ENCODE assay signal across 13 cellular contexts in the genomic region with DNA sequence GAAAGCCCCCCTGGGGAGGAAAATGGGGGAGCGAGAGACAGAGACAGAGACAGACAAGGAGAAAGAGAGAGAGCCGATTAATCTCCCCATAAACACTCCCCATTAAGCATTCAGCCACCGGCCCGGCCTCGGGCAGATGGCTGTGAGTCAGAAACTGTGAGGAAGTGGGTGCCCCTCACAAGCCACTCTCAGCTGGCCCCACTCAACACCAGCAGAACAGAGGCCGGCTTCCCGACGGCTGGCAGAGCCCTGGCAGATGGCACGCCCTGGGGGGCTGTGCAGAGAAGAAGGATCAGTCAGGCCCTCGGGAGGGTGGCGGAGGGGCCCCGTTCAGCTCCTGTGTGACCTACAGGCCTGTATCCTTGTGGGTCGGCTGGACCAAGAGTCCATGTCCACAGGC. TPM values are rescaled to one million over a fixed set of nuclear protein-coding genes. Genes with fewer than 3 reads are reported as not detected.
DNase-seq lines count a peak whose midpoint lies in the region; ATAC-seq and TF ChIP-seq lines count a peak whose summit lies in the region.
"Had no signal": no experiment of that assay in that cellular context is flagged by ENCODE, and none has a peak within 500 bp of the region (broad histone marks: within the 10 kb centered on the region; RNA-seq: fewer than 3 reads in every experiment).

No MANE protein-coding gene starts in this region.

- H3K9me3 ChIP-seq in BLaER1 treated with 17β-estradiol and CSF1 and Interleukin-3, amounts not matched to agents 10 nM and 100 nM (replicated peaks in 1 of 11) = no peaks in the 10 kb centered on the region

- H3K4me1 Mint-ChIP-seq in neural crest cell = peaks cover 4% of the 10 kb centered on the region
- H3K4me1 Mint-ChIP-seq: stimulated activated effector memory CD8-positive, alpha-beta T cell treated with anti-CD3 and anti-CD28 coated beads, Interleukin-12 subunit alpha, Interleukin-12 subunit beta, amount 100 ng/mL, for 72 hours had no signal

- no peak overlapping the region for H3K4me3 Mint-ChIP-seq in neural crest cell
- H3K4me3 Mint-ChIP-seq: CD8-positive, alpha-beta T cell; effector memory CD8-positive, alpha-beta T cell; stimulated activated effector memory CD8-positive, alpha-beta T cell treated with anti-CD3 and anti-CD28 coated beads, Interleukin-12 subunit alpha, Interleukin-12 subunit beta, amount 100 ng/mL, for 72 hours had no signal

- no peaks in the 10 kb centered on the region for H3K27me3 ChIP-seq in BLaER1 treated with 17β-estradiol and CSF1 and Interleukin-3, amounts not matched to agents 10 nM and 100 nM

- peak overlapping the region; percentile 60 to 81 (median 70) for H3K4me2 ChIP-seq in BLaER1 treated with 17β-estradiol and CSF1 and Interleukin-3, amounts not matched to agents 10 nM and 100 nM

- peak overlapping the region; percentile 50 for H3K27ac Mint-ChIP-seq in neural crest cell (ENCODE audit: unreplicated experiment)
- H3K27ac Mint-ChIP-seq: CD8-positive, alpha-beta T cell; effector memory CD8-positive, alpha-beta T cell; stimulated activated effector memory CD8-positive, alpha-beta T cell treated with anti-CD3 and anti-CD28 coated beads, Interleukin-12 subunit alpha, Interleukin-12 subunit beta, amount 100 ng/mL, for 72 hours had no signal

- TF ChIP-seq CTCF in coronary artery (IDR thresholded peaks at IDR 0.05) (no peak), neural crest cell (conservative IDR thresholded peaks at IDR 0.05) (no peak), RWPE1 (conservative IDR thresholded peaks at IDR 0.05; ENCODE audit: low read depth) (no peak)

- H3K36me3 Mint-ChIP-seq in neural crest cell (ENCODE audit: low read depth) = no peaks in the 10 kb centered on the region
- H3K36me3 Mint-ChIP-seq: CD8-positive, alpha-beta T cell; stimulated activated effector memory CD8-positive, alpha-beta T cell treated with anti-CD3 and anti-CD28 coated beads, Interleukin-12 subunit alpha, Interleukin-12 subunit beta, amount 100 ng/mL, for 72 hours had no signal

- CTCF ChIA-PET in RWPE1 (lab: Yijun Ruan, JAX) = interaction anchor here (0.6 to 0.7 kb wide), 4 partner anchors 16 to 204 kb away, joined by 3 read pairs; no protein-coding TSS in a partner anchor

- no peaks in the 10 kb centered on the region for H3K9me3 Mint-ChIP-seq in neural crest cell
- H3K9me3 Mint-ChIP-seq: CD8-positive, alpha-beta T cell; effector memory CD8-positive, alpha-beta T cell; stimulated activated effector memory CD8-positive, alpha-beta T cell treated with anti-CD3 and anti-CD28 coated beads, Interleukin-12 subunit alpha, Interleukin-12 subunit beta, amount 100 ng/mL, for 72 hours had no signal

- no peak overlapping the region for H3K4me3 ChIP-seq in BLaER1 treated with 17β-estradiol and CSF1 and Interleukin-3, amounts not matched to agents 10 nM and 100 nM
- H3K4me3 ChIP-seq in coronary artery = no peak overlapping the region

- H3K36me3 ChIP-seq in BLaER1 treated with 17β-estradiol and CSF1 and Interleukin-3, amounts not matched to agents 10 nM and 100 nM = no peaks in the 10 kb centered on the region

- POLR2A ChIA-PET in RWPE1 (lab: Yijun Ruan, JAX; ENCODE audit: low non-redundant PET) = no interaction called here

- peaks cover 39 to 75% (median 69%) of the 10 kb centered on the region in 10 experiments for H3K4me1 ChIP-seq in BLaER1 treated with 17β-estradiol and CSF1 and Interleukin-3, amounts not matched to agents 10 nM and 100 nM

- H3K9ac ChIP-seq in BLaER1 treated with 17β-estradiol and CSF1 and Interleukin-3, amounts not matched to agents 10 nM and 100 nM = peak overlapping the region in 8 of 11 experiments; percentile 8 to 28 (median 16); a peak in 5 of 22 replicates

- H3K27ac ChIP-seq in BLaER1 treated with 17β-estradiol and CSF1 and Interleukin-3, amounts not matched to agents 10 nM and 100 nM = peak overlapping the region in 9 of 11 experiments; percentile 11 to 70 (median 44); a peak in 14 of 22 replicates
- H3K27ac ChIP-seq in coronary artery = no peak overlapping the region
- H3K27ac ChIP-seq in RWPE1 = no peak overlapping the region

- H4K20me1 ChIP-seq in BLaER1 treated with 17β-estradiol and CSF1 and Interleukin-3, amounts not matched to agents 10 nM and 100 nM = peaks cover 0 to 8% (median 0%) of the 10 kb centered on the region in 11 experiments; a peak in 1 of 22 replicates

- H3K27me3 Mint-ChIP-seq in neural crest cell (ENCODE audit: low read depth) = no peaks in the 10 kb centered on the region

- DNase-seq in M059J (ENCODE audit: low read depth) = peak; percentile 35
- peak; percentile 56 for DNase-seq in coronary artery (ENCODE audit: low spot score)
- DNase-seq in neural crest cell (ENCODE audit: low read depth, low spot score) = no peak
- DNase-seq in RWPE1 (ENCODE audit: low spot score) = no peak
- DNase-seq: activated CD4-positive, alpha-beta T cell treated with anti-CD3 and anti-CD28 coated beads for 1 hour; effector memory CD8-positive, alpha-beta T cell; hippocampal formation had no signal

- ATAC-seq in GM21515 (IDR thresholded peaks at IDR 0.05; ENCODE audit: unreplicated experiment) = no peak
- ATAC-seq in HG03135 (IDR thresholded peaks at IDR 0.05; ENCODE audit: unreplicated experiment) = no peak
- no peak for ATAC-seq in HG02623 (IDR thresholded peaks at IDR 0.05; ENCODE audit: unreplicated experiment)
- ATAC-seq: CD8-positive, alpha-beta T cell; effector memory CD8-positive, alpha-beta T cell; stimulated activated effector memory CD8-positive, alpha-beta T cell treated with anti-CD3 and anti-CD28 coated beads, Interleukin-12 subunit alpha, Interleukin-12 subunit beta, amount 100 ng/mL, for 72 hours had no signal

RNA-seq across cellular contexts. Expression of a gene that starts 41.2 kb away (rescaled TPM):
- 0.49 TPM in 1 of 2 replicates, not detected in the other for total RNA-seq in M059J (2014; rRNA removed; shearing (Covaris generic))
- total RNA-seq in neural crest cell = 1.6 and 2.4 TPM in 2 replicates
- total RNA-seq: CD8-positive, alpha-beta T cell had no signal

Comparison
In these comparisons a context has a peak if more than half of its experiments do, and no peak if none do; other contexts are left out.
1. H3K27ac ChIP-seq: peak in BLaER1 treated with 17β-estradiol and CSF1 and Interleukin-3, amounts not matched to agents 10 nM and 100 nM (9 of 11); none in coronary artery (0 of 2) and RWPE1 (single experiment).
2. DNase-seq: peak in M059J (single experiment) and coronary artery (single experiment); none in neural crest cell (single experiment) and RWPE1 (single experiment).